ENCODE assay signal across 8 cellular contexts in the genomic region with DNA sequence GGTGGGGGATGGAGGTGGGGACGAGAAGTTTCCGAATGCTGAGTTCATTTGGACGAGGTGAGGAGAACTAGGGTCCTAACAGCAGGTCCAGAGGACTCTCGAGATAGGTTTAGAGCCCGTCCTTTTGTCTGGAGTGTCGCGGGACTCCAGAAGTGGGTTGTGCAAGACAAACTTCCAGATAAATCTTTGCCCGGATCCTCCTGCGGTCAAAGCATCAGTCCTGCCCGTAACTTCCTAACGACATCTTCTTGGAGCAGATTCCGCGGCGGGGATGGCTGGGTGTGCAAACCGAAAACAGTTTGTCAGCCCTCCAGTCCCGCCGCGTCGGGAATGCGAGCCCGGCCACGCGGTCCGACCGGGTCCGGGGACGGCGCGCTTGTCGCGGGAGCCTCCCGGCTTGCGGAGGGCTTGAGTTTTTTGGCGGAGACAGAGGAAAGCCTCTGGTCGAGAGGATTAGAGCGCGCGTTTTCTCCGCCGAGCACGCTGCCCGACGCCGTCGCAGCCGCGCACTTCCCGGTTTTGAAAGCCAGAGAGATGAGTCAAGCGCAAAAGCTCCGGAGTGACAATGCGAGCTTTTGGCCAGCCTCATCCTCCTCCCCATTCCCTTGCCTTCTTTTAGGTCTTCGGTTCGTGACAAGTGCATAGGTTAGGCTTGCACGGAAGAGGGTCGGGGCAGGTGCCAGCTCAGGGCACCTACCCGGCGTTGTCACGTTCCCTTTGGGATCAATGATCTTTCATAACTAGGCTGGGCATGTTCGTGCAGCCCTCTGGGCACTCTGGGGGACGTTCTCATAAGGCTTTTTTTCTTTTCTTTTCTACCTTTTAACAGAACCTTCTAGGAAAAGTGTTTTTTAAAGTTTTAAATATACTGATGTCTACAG.
A peak's percentile ranks its signal among the peaks of the same experiment; 100 is the strongest.
DNase-seq lines count a peak whose midpoint lies in the region; ATAC-seq and TF ChIP-seq lines count a peak whose summit lies in the region.

No MANE protein-coding gene starts in this region.

- peak overlapping the region; percentile 72 for H3K27ac Mint-ChIP-seq in stimulated activated naive CD8-positive, alpha-beta T cell treated with anti-CD3 and anti-CD28 coated beads, Interleukin-15, Interleukin-2, amounts not matched to agents 100 ng/mL and 50 ng/mL, for 24 hours

- no peak overlapping the region for H3K27ac ChIP-seq in PC-9

- intact Hi-C loops in mucosa of descending colon (cut with DNase I, micrococcal nuclease), result loop anchor here in 1 of 2 donors (10.0 kb wide), 1 partner anchor 190 kb away; no protein-coding TSS in a partner anchor
- intact Hi-C loops in PC-9 (cut with micrococcal nuclease; ENCODE audit: unreplicated experiment), result no loop called here

- no peaks in the 10 kb centered on the region for H3K36me3 ChIP-seq in mucosa of descending colon (ENCODE audit: low read depth)
- no peaks in the 10 kb centered on the region for H3K36me3 ChIP-seq in PC-9 (ENCODE audit: low read depth)

- H3K79me2 ChIP-seq in PC-9 (ENCODE audit: low read depth), result no peaks in the 10 kb centered on the region

- H2AFZ ChIP-seq in PC-9, result no peak overlapping the region

- H3K4me3 ChIP-seq in epithelial cell of esophagus (ENCODE audit: low read length) (peak overlapping the region; percentile 85), mucosa of descending colon (peak overlapping the region; percentile 18), PC-9 (no peak overlapping the region)

- DNase-seq in NCI-H345 (lab: John Stamatoyannopoulos, UW) (peak; percentile 41), epithelial cell of esophagus (ENCODE audit: low read depth) (peak; percentile 82), mucosa of descending colon (peak; percentile 61 to 81 (median 75)), PC-9 (no peak)
- DNase-seq in activated CD8-positive, alpha-beta memory T cell treated with anti-CD3 and anti-CD28 coated beads, Interleukin-2, amount 50 U/mL, for 4 hours, result peak; percentile 52

- no TSS peak for BruUV-seq in PC-9 (replicated peaks; lab: Mats Ljungman, UMichigan)

- no peak overlapping the region for H3K4me2 ChIP-seq in PC-9

- H3K4me1 ChIP-seq in mucosa of descending colon (ENCODE audit: low read depth) (peaks cover 5% of the 10 kb centered on the region), PC-9 (replicated peaks; ENCODE audit: insufficient read depth) (0 out of 2 replicates have a peak, but pooled peaks cover 4% of the 10 kb centered on the region)

- peak overlapping the region; percentile 88 for H3K4me3 Mint-ChIP-seq in stimulated activated naive CD8-positive, alpha-beta T cell treated with anti-CD3 and anti-CD28 coated beads, Interleukin-15, Interleukin-2, amounts not matched to agents 100 ng/mL and 50 ng/mL, for 24 hours

- POLR2A ChIA-PET in PC-9 (lab: Charles Lee; ENCODE audit: unreplicated experiment), result interaction anchor here (0.8 kb wide), 1 partner anchor 130 kb away, joined by 4 read pairs; no protein-coding TSS in a partner anchor

- H3K4me1 Mint-ChIP-seq in stimulated activated naive CD8-positive, alpha-beta T cell treated with anti-CD3 and anti-CD28 coated beads, Interleukin-15, Interleukin-2, amounts not matched to agents 100 ng/mL and 50 ng/mL, for 24 hours (ENCODE audit: low read depth), result peaks cover 34% of the 10 kb centered on the region

- no peaks in the 10 kb centered on the region for H4K20me1 ChIP-seq in PC-9 (ENCODE audit: insufficient read depth)

- ATAC-seq in GM18498 (IDR thresholded peaks at IDR 0.05; ENCODE audit: unreplicated experiment) (peak; percentile 31), mucosa of descending colon (peak; percentile 46), HG03565 (IDR thresholded peaks at IDR 0.05; ENCODE audit: unreplicated experiment) (no peak)

- CTCF ChIA-PET in PC-9 (lab: Charles Lee), result interaction anchor here (0.7 kb wide), 1 partner anchor 25 kb away, joined by 3 read pairs; no protein-coding TSS in a partner anchor

- no peak for TF ChIP-seq CTCF in epithelial cell of esophagus (IDR thresholded peaks at IDR 0.05; ENCODE audit: insufficient read depth, low read depth, low read length, missing control alignments)
- TF ChIP-seq CTCF in mucosa of descending colon (IDR thresholded peaks at IDR 0.05), result no peak
- no peak for TF ChIP-seq CTCF in PC-9 (conservative IDR thresholded peaks at IDR 0.05)

- no peaks in the 10 kb centered on the region for H3K27me3 ChIP-seq in PC-9 (ENCODE audit: insufficient read depth, low read depth)

- H3K36me3 Mint-ChIP-seq in stimulated activated naive CD8-positive, alpha-beta T cell treated with anti-CD3 and anti-CD28 coated beads, Interleukin-15, Interleukin-2, amounts not matched to agents 100 ng/mL and 50 ng/mL, for 24 hours (ENCODE audit: low read depth), result no peaks in the 10 kb centered on the region

- no peaks in the 10 kb centered on the region for H3K9me2 ChIP-seq in PC-9 (ENCODE audit: insufficient read depth)

- H3K9me3 ChIP-seq in mucosa of descending colon (no peaks in the 10 kb centered on the region), PC-9 (ENCODE audit: insufficient read depth, low read depth) (no peaks in the 10 kb centered on the region)

- H3K27me3 Mint-ChIP-seq in stimulated activated naive CD8-positive, alpha-beta T cell treated with anti-CD3 and anti-CD28 coated beads, Interleukin-15, Interleukin-2, amounts not matched to agents 100 ng/mL and 50 ng/mL, for 24 hours, result peaks cover 73% of the 10 kb centered on the region

- H3F3A ChIP-seq in PC-9 (ENCODE audit: insufficient read depth, low read depth), result no peaks in the 10 kb centered on the region

- no peaks in the 10 kb centered on the region for H3K9me3 Mint-ChIP-seq in stimulated activated naive CD8-positive, alpha-beta T cell treated with anti-CD3 and anti-CD28 coated beads, Interleukin-15, Interleukin-2, amounts not matched to agents 100 ng/mL and 50 ng/mL, for 24 hours

Comparison
In these comparisons a context has a peak if more than half of its experiments do, and no peak if none do; other contexts are left out.
1. DNase-seq: peak in NCI-H345 (single experiment), activated CD8-positive, alpha-beta memory T cell treated with anti-CD3 and anti-CD28 coated beads, Interleukin-2, amount 50 U/mL, for 4 hours (single experiment), epithelial cell of esophagus (single experiment) and mucosa of descending colon (3 of 3); none in PC-9 (0 of 2).